8 cellular contexts compared by ENCODE assay signal in genomic region chr1:76154213-76154956, GRCh38.
DNase-seq lines count a peak whose midpoint lies in the region; ATAC-seq, FAIRE-seq and TF ChIP-seq lines count a peak whose summit lies in the region.

No MANE protein-coding gene starts in this region.

- no peak overlapping the region for H2BK15ac ChIP-seq in neuronal stem cell (ENCODE audit: low read length)

- H3K36me3 ChIP-seq in GM23338 (ENCODE audit: insufficient read depth) (no peaks in the 10 kb centered on the region), Karpas-422 (ENCODE audit: insufficient read depth, low read length) (no peaks in the 10 kb centered on the region), neuronal stem cell (replicated peaks in 1 of 2; ENCODE audit: control insufficient read depth in 2 of 2, insufficient read depth in 2 of 2, low read length in 2 of 2) (no peaks in the 10 kb centered on the region), stomach smooth muscle (ENCODE audit: control insufficient read depth in 2 of 2, insufficient read depth in 2 of 2, low read length in 2 of 2) (no peaks in the 10 kb centered on the region)

- peak; percentile 69 for DNase-seq in EL
- peak; percentile 88 for DNase-seq in GM23338 (ENCODE audit: low spot score)
- peak; percentile 94 for DNase-seq in Karpas-422
- DNase-seq in RCC 7860 (ENCODE audit: low spot score): peak; percentile 51
- DNase-seq in activated T-helper 2 cell treated with anti-CD3 and anti-CD28 coated beads, Interferon-gamma antibody, Interleukin-2, Interleukin-4, amounts not matched to agents 10 μg/mL and 5 μg/mL and 100 μg/mL, durations not matched to agents 14 hours and 24 hours and 36 hours (ENCODE audit: low spot score): peak; percentile 70
- peak; percentile 35 to 81 for DNase-seq in foreskin fibroblast
- DNase-seq in neuronal stem cell (ENCODE audit: low spot score): peak; percentile 78

- TF ChIP-seq CTCF in GM23338 (conservative IDR thresholded peaks at IDR 0.05; ENCODE audit: low read depth in 2 of 2) (peak; percentile 95 to 98), foreskin fibroblast (IDR thresholded peaks at IDR 0.05; ENCODE audit: low read depth, low read length) (peak; percentile 98)

- intact Hi-C loops in activated T-helper 2 cell treated with anti-CD3 and anti-CD28 coated beads, Interferon-gamma antibody, Interleukin-2, Interleukin-4, amounts not matched to agents 10 μg/mL and 5 μg/mL and 100 μg/mL, durations not matched to agents 14 hours and 24 hours and 36 hours (cut with micrococcal nuclease): loop anchor here (1.0 to 10.0 kb wide), 9 partner anchors 113 to 989 kb away; partner anchors contain the start of gene ST6GALNAC5

- H3K27ac Mint-ChIP-seq in GM23338: no peak overlapping the region
- H3K27ac Mint-ChIP-seq in activated T-helper 2 cell treated with anti-CD3 and anti-CD28 coated beads, Interferon-gamma antibody, Interleukin-2, Interleukin-4, amounts not matched to agents 10 μg/mL and 5 μg/mL and 100 μg/mL, durations not matched to agents 14 hours and 24 hours and 36 hours: peak overlapping the region; percentile 91

- H2BK120ac ChIP-seq in neuronal stem cell (ENCODE audit: low read depth, low read length): no peak overlapping the region

- H2BK12ac ChIP-seq in neuronal stem cell (ENCODE audit: low read length): no peak overlapping the region

- no peaks in the 10 kb centered on the region for H3F3A ChIP-seq in GM23338 (replicated peaks; ENCODE audit: low read depth)

- H3K79me1 ChIP-seq in neuronal stem cell (ENCODE audit: low read depth, low read length): peaks cover 2% of the 10 kb centered on the region

- H3K14ac ChIP-seq in neuronal stem cell (ENCODE audit: low read length): no peak overlapping the region

- H2BK5ac ChIP-seq in neuronal stem cell (ENCODE audit: low read length): no peak overlapping the region

- no peaks in the 10 kb centered on the region for H4K20me1 ChIP-seq in GM23338 (replicated peaks; ENCODE audit: insufficient read depth)
- H4K20me1 ChIP-seq in Karpas-422 (ENCODE audit: insufficient read depth, low read depth, low read length): no peaks in the 10 kb centered on the region

- H2AFZ ChIP-seq in GM23338 (no peak overlapping the region), Karpas-422 (ENCODE audit: low read length) (peak overlapping the region; percentile 77), neuronal stem cell (ENCODE audit: low read length) (peak overlapping the region; percentile 47)

- no peak overlapping the region for H4K8ac ChIP-seq in neuronal stem cell (ENCODE audit: low read depth, low read length)

- peaks cover 7% of the 10 kb centered on the region for H3K4me1 Mint-ChIP-seq in GM23338
- H3K4me1 Mint-ChIP-seq in activated T-helper 2 cell treated with anti-CD3 and anti-CD28 coated beads, Interferon-gamma antibody, Interleukin-2, Interleukin-4, amounts not matched to agents 10 μg/mL and 5 μg/mL and 100 μg/mL, durations not matched to agents 14 hours and 24 hours and 36 hours (ENCODE audit: low read depth): peaks cover 11% of the 10 kb centered on the region

- FAIRE-seq in RCC 7860 (lab: Jason Lieb, UNC): no peak

- no CpG with 5 or more reads among the region's 17 CpGs for WGBS in neuronal stem cell (ENCODE audit: extremely low coverage in 2 of 2, insufficient read length in 2 of 2, insufficient replicate concordance in 1 of 2), 2 donors

- H2AK5ac ChIP-seq in neuronal stem cell (ENCODE audit: low read depth, low read length): no peak overlapping the region

- no peaks in the 10 kb centered on the region for H3K9me3 Mint-ChIP-seq in GM23338
- no peaks in the 10 kb centered on the region for H3K9me3 Mint-ChIP-seq in activated T-helper 2 cell treated with anti-CD3 and anti-CD28 coated beads, Interferon-gamma antibody, Interleukin-2, Interleukin-4, amounts not matched to agents 10 μg/mL and 5 μg/mL and 100 μg/mL, durations not matched to agents 14 hours and 24 hours and 36 hours

- H3K4me1 ChIP-seq in GM23338 (ENCODE audit: insufficient read depth): peaks cover 3% of the 10 kb centered on the region; the same call in 1 of the 2 replicates
- H3K4me1 ChIP-seq in Karpas-422 (ENCODE audit: low read length): peaks cover 55% of the 10 kb centered on the region
- peaks cover 4% of the 10 kb centered on the region in 2 donors for H3K4me1 ChIP-seq in neuronal stem cell (ENCODE audit: control insufficient read depth in 2 of 2, insufficient read depth in 1 of 2, low read depth in 1 of 2, low read length in 2 of 2)
- H3K4me1 ChIP-seq in stomach smooth muscle (ENCODE audit: control insufficient read depth, insufficient read depth, low read length): peaks cover 8% of the 10 kb centered on the region

- H3K27ac ChIP-seq in GM23338 (ENCODE audit: low read depth) (peak overlapping the region; percentile 30; the same call in 1 of the 2 replicates), Karpas-422 (ENCODE audit: low read length) (peak overlapping the region; percentile 100), neuronal stem cell (replicated peaks; ENCODE audit: low read length) (peak overlapping the region; percentile 5), stomach smooth muscle (ENCODE audit: low read length) (no peak overlapping the region)

- H3K4ac ChIP-seq in neuronal stem cell (ENCODE audit: low read length): no peak overlapping the region

- peak; percentile 98 for ATAC-seq in GM23338

- no peak overlapping the region for H3K4me3 Mint-ChIP-seq in GM23338
- H3K4me3 Mint-ChIP-seq in activated T-helper 2 cell treated with anti-CD3 and anti-CD28 coated beads, Interferon-gamma antibody, Interleukin-2, Interleukin-4, amounts not matched to agents 10 μg/mL and 5 μg/mL and 100 μg/mL, durations not matched to agents 14 hours and 24 hours and 36 hours (ENCODE audit: low read depth): peak overlapping the region; percentile 79

- H3K4me3 ChIP-seq in GM23338 (no peak overlapping the region), Karpas-422 (ENCODE audit: low read length) (peak overlapping the region; percentile 40; the same call in 1 of the 2 replicates), foreskin fibroblast (ENCODE audit: low read depth in 1 of 2, low read length in 2 of 2) (peak overlapping the region; percentile 37 to 44), neuronal stem cell (ENCODE audit: low read length in 2 of 2) (no peak overlapping the region), stomach smooth muscle (ENCODE audit: low read length in 2 of 2) (peak overlapping the region; percentile 27 to 74)

- no peaks in the 10 kb centered on the region for H3K36me3 Mint-ChIP-seq in GM23338 (ENCODE audit: low read depth)
- no peaks in the 10 kb centered on the region for H3K36me3 Mint-ChIP-seq in activated T-helper 2 cell treated with anti-CD3 and anti-CD28 coated beads, Interferon-gamma antibody, Interleukin-2, Interleukin-4, amounts not matched to agents 10 μg/mL and 5 μg/mL and 100 μg/mL, durations not matched to agents 14 hours and 24 hours and 36 hours (ENCODE audit: low read depth)

- H3K18ac ChIP-seq in neuronal stem cell (ENCODE audit: low read length): no peak overlapping the region

- H3K4me2 ChIP-seq in GM23338 (0 out of 2 replicates have a peak overlapping the region, but pooled peaks have one; percentile 44), Karpas-422 (ENCODE audit: low read depth, low read length, poor library complexity, severe bottlenecking) (peak overlapping the region; percentile 61), neuronal stem cell (ENCODE audit: insufficient read depth, low read length, poor library complexity, severe bottlenecking) (no peak overlapping the region)

- no peak overlapping the region for H3K23ac ChIP-seq in neuronal stem cell (ENCODE audit: low read depth, low read length, poor library complexity)

- peaks cover 2% of the 10 kb centered on the region; the same call in 1 of the 2 replicates for H3K9me2 ChIP-seq in GM23338 (ENCODE audit: insufficient read depth)
- H3K9me2 ChIP-seq in Karpas-422 (replicated peaks; ENCODE audit: insufficient read depth, low read length): no peaks in the 10 kb centered on the region

- H3K9me3 ChIP-seq in Karpas-422 (ENCODE audit: low read length) (no peaks in the 10 kb centered on the region), neuronal stem cell (replicated peaks in 1 of 2; ENCODE audit: control insufficient read depth in 2 of 2, insufficient read depth in 1 of 2, low read depth in 1 of 2, low read length in 2 of 2) (no peaks in the 10 kb centered on the region), stomach smooth muscle (ENCODE audit: control insufficient read depth in 2 of 2, low read length in 2 of 2) (no peaks in the 10 kb centered on the region)

- peaks cover 2% of the 10 kb centered on the region for H3K27me3 Mint-ChIP-seq in GM23338 (ENCODE audit: insufficient read depth, low read depth, poor library complexity)
- peaks cover 7% of the 10 kb centered on the region for H3K27me3 Mint-ChIP-seq in activated T-helper 2 cell treated with anti-CD3 and anti-CD28 coated beads, Interferon-gamma antibody, Interleukin-2, Interleukin-4, amounts not matched to agents 10 μg/mL and 5 μg/mL and 100 μg/mL, durations not matched to agents 14 hours and 24 hours and 36 hours (ENCODE audit: low read depth)

- H3K9ac ChIP-seq in Karpas-422 (ENCODE audit: low read length): peak overlapping the region; percentile 57
- no peak overlapping the region for H3K9ac ChIP-seq in neuronal stem cell (ENCODE audit: low read depth, low read length, poor library complexity)
- peak overlapping the region in 1 of 2 donors; percentile 55 for H3K9ac ChIP-seq in stomach smooth muscle (ENCODE audit: low read length in 2 of 2)

- H4K91ac ChIP-seq in neuronal stem cell (ENCODE audit: low read depth, low read length, poor library complexity): no peak overlapping the region

- H3K27me3 ChIP-seq in GM23338 (ENCODE audit: insufficient read depth) (no peaks in the 10 kb centered on the region), Karpas-422 (ENCODE audit: low read length) (no peaks in the 10 kb centered on the region), neuronal stem cell (ENCODE audit: control insufficient read depth in 3 of 3, insufficient read depth in 3 of 3, low read depth in 1 of 3, low read length in 3 of 3) (no peaks in the 10 kb centered on the region), stomach smooth muscle (ENCODE audit: control insufficient read depth in 1 of 2, insufficient read depth in 2 of 2, low read length in 2 of 2) (no peaks in the 10 kb centered on the region)

- H3K79me2 ChIP-seq in GM23338 (replicated peaks; ENCODE audit: insufficient read depth) (no peaks in the 10 kb centered on the region; the same call in 1 of the 2 replicates), Karpas-422 (ENCODE audit: low read length) (no peaks in the 10 kb centered on the region)

TF ChIP-seq in GM23338, 12 proteins besides CTCF, POLR2A, EP300 and RAD21 (continues in another document):
- TF ChIP-seq EZH2phosphoT487 (IDR thresholded peaks at IDR 0.05; ENCODE audit: unreplicated experiment): no peak
- TF ChIP-seq ZNF331 (CRISPR knock-in tag; IDR thresholded peaks at IDR 0.05; ENCODE audit: low read depth): no peak

Comparison
In these comparisons a context has a peak if more than half of its experiments do, and no peak if none do; other contexts are left out.
1. H3K4me3 ChIP-seq: peak in Karpas-422 (single experiment), foreskin fibroblast (2 of 2) and stomach smooth muscle (2 of 2); none in GM23338 (single experiment) and neuronal stem cell (0 of 2).
2. Peak in every context shown above with its lines, with median percentiles within 50 percentile points of each other: DNase-seq.